16 cellular contexts compared by ENCODE assay signal in the genomic region with DNA sequence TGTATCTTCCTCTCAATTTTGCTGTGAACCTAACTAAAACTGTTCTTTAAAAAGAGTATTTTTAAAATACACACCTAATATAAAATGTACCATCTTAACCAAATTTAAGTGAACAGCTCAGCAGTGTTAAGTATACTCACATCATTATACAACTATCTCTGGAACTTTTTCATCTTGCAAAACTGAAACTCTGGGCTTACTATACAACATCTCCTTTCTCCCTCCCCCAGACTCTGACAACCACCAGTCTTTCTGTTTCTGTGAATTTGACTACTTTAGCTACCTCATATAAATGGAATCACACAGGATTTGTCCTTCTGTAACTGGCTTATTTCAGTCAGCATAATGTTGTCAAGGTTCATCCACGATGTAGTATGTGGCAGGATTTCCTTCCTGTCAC.
DNase-seq lines count a peak whose midpoint lies in the region; ATAC-seq, FAIRE-seq and TF ChIP-seq lines count a peak whose summit lies in the region.
"Had no signal": no experiment of that assay in that cellular context is flagged by ENCODE, and none has a peak within 500 bp of the region (broad histone marks: within the 10 kb centered on the region; RNA-seq: fewer than 3 reads in every experiment).

No MANE protein-coding gene starts in this region.

- H4K20me1 ChIP-seq in astrocyte (ENCODE audit: insufficient read depth, low read length), result no peaks in the 10 kb centered on the region
- no peaks in the 10 kb centered on the region for H4K20me1 ChIP-seq in osteoblast (ENCODE audit: insufficient read depth, low read length)
- H4K20me1 ChIP-seq: BLaER1 treated with 17β-estradiol and CSF1 and Interleukin-3, amounts not matched to agents 10 nM and 100 nM had no signal

- DNase-seq in AG10803 (ENCODE audit: low read depth), result peak; percentile 40
- DNase-seq in HTR-8/SVneo (ENCODE audit: insufficient read length, low spot score), result no peak
- DNase-seq in astrocyte (ENCODE audit: low read depth), result peak; percentile 34
- no peak for DNase-seq in osteoblast (ENCODE audit: insufficient read length, low spot score, missing footprints)
- DNase-seq in T-cell, result no peak
- no peak for DNase-seq in SW480 (ENCODE audit: low spot score)
- DNase-seq in right cardiac atrium, result no peak
- DNase-seq: 8988T; Calu3; CD8-positive, alpha-beta T cell; DMS79 treated with DMSO at 0.1 percent for 48 hours; EL; HCEC 1CT had no signal

- H3K27me3 Mint-ChIP-seq in astrocyte (ENCODE audit: low read depth, unreplicated experiment) (peaks cover 19% of the 10 kb centered on the region), T-cell (peaks cover 28 to 47% of the 10 kb centered on the region in 2 donors)

- H3K4me3 Mint-ChIP-seq in astrocyte (ENCODE audit: unreplicated experiment) (no peak overlapping the region), T-cell (no peak overlapping the region)
- H3K4me3 Mint-ChIP-seq: B cell; CD8-positive, alpha-beta T cell had no signal

- H3K27me3 ChIP-seq in astrocyte (ENCODE audit: insufficient read depth, low read length), result no peaks in the 10 kb centered on the region
- no peaks in the 10 kb centered on the region for H3K27me3 ChIP-seq in osteoblast (ENCODE audit: insufficient read depth, low read length)
- H3K27me3 ChIP-seq in right cardiac atrium (ENCODE audit: control insufficient read depth, insufficient read depth), result no peaks in the 10 kb centered on the region
- H3K27me3 ChIP-seq: BLaER1 treated with 17β-estradiol and CSF1 and Interleukin-3, amounts not matched to agents 10 nM and 100 nM had no signal

- peaks cover 11% of the 10 kb centered on the region for H3K9me3 Mint-ChIP-seq in astrocyte (ENCODE audit: unreplicated experiment)
- peaks cover 4 to 7% (median 7%) of the 10 kb centered on the region in 3 donors for H3K9me3 Mint-ChIP-seq in T-cell

- ATAC-seq in T-cell (replicated peaks in 1 of 4), result no peak
- ATAC-seq in right cardiac atrium, result no peak
- ATAC-seq: CD8-positive, alpha-beta T cell; GM12878 had no signal

- H3K9me3 ChIP-seq in astrocyte (ENCODE audit: insufficient read depth, low read depth, low read length), result peaks cover under 1% of the 10 kb centered on the region
- no peaks in the 10 kb centered on the region for H3K9me3 ChIP-seq in osteoblast (ENCODE audit: low read depth, low read length)
- H3K9me3 ChIP-seq in right cardiac atrium (ENCODE audit: control insufficient read depth, low read length), result no peaks in the 10 kb centered on the region

- intact Hi-C loops in right cardiac atrium (cut with DNase I), result no loop called here

- H3K4me1 ChIP-seq in astrocyte (ENCODE audit: insufficient read depth, low read length) (no peaks in the 10 kb centered on the region), osteoblast (ENCODE audit: insufficient read depth, low read length) (peaks cover 13% of the 10 kb centered on the region), right cardiac atrium (ENCODE audit: control insufficient read depth, insufficient read depth, low read length) (no peaks in the 10 kb centered on the region)

- H3K36me3 ChIP-seq in astrocyte (ENCODE audit: insufficient read depth, low read length) (no peaks in the 10 kb centered on the region), osteoblast (ENCODE audit: insufficient read depth, low read length) (no peaks in the 10 kb centered on the region)
- H3K36me3 ChIP-seq: BLaER1 treated with 17β-estradiol and CSF1 and Interleukin-3, amounts not matched to agents 10 nM and 100 nM had no signal

- H3K27ac ChIP-seq in astrocyte (ENCODE audit: low read depth, low read length), result no peak overlapping the region
- no peak overlapping the region for H3K27ac ChIP-seq in osteoblast (ENCODE audit: low read depth, low read length)
- H3K27ac ChIP-seq in right cardiac atrium (ENCODE audit: low read length), result no peak overlapping the region
- H3K27ac ChIP-seq: BLaER1 treated with 17β-estradiol and CSF1 and Interleukin-3, amounts not matched to agents 10 nM and 100 nM had no signal

- CTCF ChIA-PET in T-cell (lab: Charles Lee), result no interaction called here

- peak; percentile 82 for FAIRE-seq in HTR-8/SVneo (lab: Jason Lieb, UNC)
- FAIRE-seq in astrocyte (lab: Jason Lieb, UNC), result peak; percentile 54
- FAIRE-seq: GM12878 had no signal

- H3K9ac ChIP-seq in astrocyte (ENCODE audit: low read length), result no peak overlapping the region
- H3K9ac ChIP-seq: BLaER1 treated with 17β-estradiol and CSF1 and Interleukin-3, amounts not matched to agents 10 nM and 100 nM had no signal

- TF ChIP-seq CTCF in AG10803 (conservative IDR thresholded peaks at IDR 0.05; ENCODE audit: low read length), result no peak
- TF ChIP-seq CTCF in astrocyte (IDR thresholded peaks at IDR 0.05; ENCODE audit: insufficient read depth, low read depth, low read length), result no peak
- TF ChIP-seq CTCF in osteoblast (IDR thresholded peaks at IDR 0.05; ENCODE audit: extremely low read depth, low read depth, low read length), result no peak

- H3K4me3 ChIP-seq in AG10803 (ENCODE audit: low read length) (no peak overlapping the region), astrocyte (ENCODE audit: insufficient read depth, low read depth, low read length) (no peak overlapping the region), osteoblast (ENCODE audit: insufficient read depth, low read length) (no peak overlapping the region), right cardiac atrium (ENCODE audit: low read length) (no peak overlapping the region)
- H3K4me3 ChIP-seq: BLaER1 treated with 17β-estradiol and CSF1 and Interleukin-3, amounts not matched to agents 10 nM and 100 nM; GM12878 had no signal

- H2AFZ ChIP-seq in astrocyte (ENCODE audit: low read depth, low read length) (no peak overlapping the region), osteoblast (ENCODE audit: low read length) (peak overlapping the region; percentile 7)

- H3K27ac Mint-ChIP-seq in astrocyte (ENCODE audit: unreplicated experiment) (no peak overlapping the region), T-cell (no peak overlapping the region)
- H3K27ac Mint-ChIP-seq: B cell; CD8-positive, alpha-beta T cell had no signal

- H3K4me1 Mint-ChIP-seq in astrocyte (ENCODE audit: low read depth, unreplicated experiment), result peaks cover 7% of the 10 kb centered on the region
- H3K4me1 Mint-ChIP-seq in T-cell, result peaks cover 0 to 6% (median 0%) of the 10 kb centered on the region in 3 donors
- H3K4me1 Mint-ChIP-seq: B cell had no signal

- H3K79me2 ChIP-seq in astrocyte (ENCODE audit: insufficient read depth, low read length), result no peaks in the 10 kb centered on the region
- no peaks in the 10 kb centered on the region for H3K79me2 ChIP-seq in osteoblast (ENCODE audit: insufficient read depth, low read length)

- H3K4me2 ChIP-seq in astrocyte (ENCODE audit: low read length) (no peak overlapping the region), osteoblast (ENCODE audit: insufficient read depth, low read length) (peak overlapping the region; percentile 46)
- H3K4me2 ChIP-seq: BLaER1 treated with 17β-estradiol and CSF1 and Interleukin-3, amounts not matched to agents 10 nM and 100 nM had no signal

- peaks cover 5% of the 10 kb centered on the region for H3K36me3 Mint-ChIP-seq in astrocyte (ENCODE audit: low read depth, unreplicated experiment)
- peaks cover 4% of the 10 kb centered on the region for H3K36me3 Mint-ChIP-seq in T-cell
- H3K36me3 Mint-ChIP-seq: CD8-positive, alpha-beta T cell had no signal

- POLR2A ChIA-PET in T-cell (lab: Charles Lee), result no interaction called here

- WGBS in right cardiac atrium, result 31% methylated on average over 1 of the region's 1 CpG

Comparison
In these comparisons a context has a peak if more than half of its experiments do, and no peak if none do; other contexts are left out.
1. DNase-seq: peak in AG10803 (single experiment) and astrocyte (single experiment); none in HTR-8/SVneo (single experiment), osteoblast (single experiment), T-cell (0 of 34), SW480 (single experiment) and right cardiac atrium (0 of 3).